Comparison of ENCODE assay signal across 2 cellular contexts in the genomic region with DNA sequence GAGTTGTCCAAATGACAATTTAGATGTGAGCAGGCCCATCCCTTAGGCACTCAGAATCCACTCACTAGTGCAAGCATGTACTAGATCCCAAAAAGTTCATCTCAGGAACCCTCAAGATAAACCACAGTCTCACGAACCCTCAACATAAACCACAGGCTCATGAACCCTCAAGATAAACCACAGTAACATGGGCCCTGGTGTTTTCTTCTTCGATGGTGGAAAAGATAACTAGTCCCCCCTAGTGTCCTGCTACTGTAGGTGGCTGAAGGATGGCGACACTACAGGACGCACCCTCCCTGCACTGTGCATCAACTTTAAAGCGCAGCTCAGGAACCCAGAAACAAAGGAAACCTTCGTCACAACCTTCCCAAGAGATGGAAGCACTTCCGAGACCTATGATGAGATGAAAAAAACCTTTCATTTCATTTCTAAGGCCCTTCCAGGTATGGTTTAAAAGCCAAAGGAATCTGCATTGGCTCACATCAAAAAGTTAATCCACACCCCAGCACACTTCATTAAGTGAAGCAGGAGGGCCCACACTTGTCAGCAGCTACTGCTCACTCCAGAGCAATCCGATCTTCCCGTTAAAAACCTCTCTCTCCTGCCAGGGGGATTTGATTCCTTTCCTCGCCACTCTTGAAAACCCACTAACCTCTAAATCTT.
TF ChIP-seq lines count a peak whose summit lies in the region.

No MANE protein-coding gene starts in this region.

TF ChIP-seq in SK-N-SH, 30 proteins besides CTCF, POLR2A, EP300 and RAD21 (continued from another document):
- no peak for TF ChIP-seq PBX3 (IDR thresholded peaks at IDR 0.05)
- no peak for TF ChIP-seq NRF1 (IDR thresholded peaks at IDR 0.05; ENCODE audit: low read depth, low read length)
- TF ChIP-seq GABPA (IDR thresholded peaks at IDR 0.05; ENCODE audit: low read depth) = no peak
- TF ChIP-seq FOSL2 (IDR thresholded peaks at IDR 0.05; ENCODE audit: borderline replicate concordance, low read depth) = no peak
- TF ChIP-seq SMC3 (IDR thresholded peaks at IDR 0.05; ENCODE audit: low read depth, low read length) = no peak; the same call in 1 of the 2 replicates
- TF ChIP-seq SIN3A (IDR thresholded peaks at IDR 0.05; ENCODE audit: borderline replicate concordance, low read depth, low read length) = no peak
- TF ChIP-seq TAF1 (IDR thresholded peaks at IDR 0.05; ENCODE audit: borderline replicate concordance, low read depth, low read length) = no peak
- no peak for TF ChIP-seq POLR2AphosphoS5 (IDR thresholded peaks at IDR 0.05; ENCODE audit: low read depth, low read length)
- no peak for TF ChIP-seq GATA2 (CRISPR knock-in tag; IDR thresholded peaks at IDR 0.05)
- TF ChIP-seq MEF2A (IDR thresholded peaks at IDR 0.05; ENCODE audit: borderline replicate concordance, low read depth) = no peak
- TF ChIP-seq REST (IDR thresholded peaks at IDR 0.05; ENCODE audit: low read depth, low read length) = no peak
- TF ChIP-seq JUND (IDR thresholded peaks at IDR 0.05) = no peak
- no peak for TF ChIP-seq YY1 (IDR thresholded peaks at IDR 0.05; ENCODE audit: low read depth)

TF ChIP-seq in SK-N-SH treated with all-trans-retinoic acid at 6 μM for 48 hours, 23 proteins besides CTCF, POLR2A, EP300 and RAD21 (continued from another document):
- TF ChIP-seq, protein P1, sequence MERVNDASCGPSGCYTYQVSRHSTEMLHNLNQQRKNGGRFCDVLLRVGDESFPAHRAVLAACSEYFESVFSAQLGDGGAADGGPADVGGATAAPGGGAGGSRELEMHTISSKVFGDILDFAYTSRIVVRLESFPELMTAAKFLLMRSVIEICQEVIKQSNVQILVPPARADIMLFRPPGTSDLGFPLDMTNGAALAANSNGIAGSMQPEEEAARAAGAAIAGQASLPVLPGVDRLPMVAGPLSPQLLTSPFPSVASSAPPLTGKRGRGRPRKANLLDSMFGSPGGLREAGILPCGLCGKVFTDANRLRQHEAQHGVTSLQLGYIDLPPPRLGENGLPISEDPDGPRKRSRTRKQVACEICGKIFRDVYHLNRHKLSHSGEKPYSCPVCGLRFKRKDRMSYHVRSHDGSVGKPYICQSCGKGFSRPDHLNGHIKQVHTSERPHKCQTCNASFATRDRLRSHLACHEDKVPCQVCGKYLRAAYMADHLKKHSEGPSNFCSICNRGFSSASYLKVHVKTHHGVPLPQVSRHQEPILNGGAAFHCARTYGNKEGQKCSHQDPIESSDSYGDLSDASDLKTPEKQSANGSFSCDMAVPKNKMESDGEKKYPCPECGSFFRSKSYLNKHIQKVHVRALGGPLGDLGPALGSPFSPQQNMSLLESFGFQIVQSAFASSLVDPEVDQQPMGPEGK (CRISPR knock-in tag; IDR thresholded peaks at IDR 0.05; ENCODE audit: borderline replicate concordance) = no peak
- TF ChIP-seq ARNTL (CRISPR knock-in tag; IDR thresholded peaks at IDR 0.05; ENCODE audit: borderline replicate concordance, low read depth) = no peak
TF ChIP-seq in SK-N-SH treated with all-trans-retinoic acid at 6 μM for 48 hours: peak in this region for 0.
